In the genomic region with DNA sequence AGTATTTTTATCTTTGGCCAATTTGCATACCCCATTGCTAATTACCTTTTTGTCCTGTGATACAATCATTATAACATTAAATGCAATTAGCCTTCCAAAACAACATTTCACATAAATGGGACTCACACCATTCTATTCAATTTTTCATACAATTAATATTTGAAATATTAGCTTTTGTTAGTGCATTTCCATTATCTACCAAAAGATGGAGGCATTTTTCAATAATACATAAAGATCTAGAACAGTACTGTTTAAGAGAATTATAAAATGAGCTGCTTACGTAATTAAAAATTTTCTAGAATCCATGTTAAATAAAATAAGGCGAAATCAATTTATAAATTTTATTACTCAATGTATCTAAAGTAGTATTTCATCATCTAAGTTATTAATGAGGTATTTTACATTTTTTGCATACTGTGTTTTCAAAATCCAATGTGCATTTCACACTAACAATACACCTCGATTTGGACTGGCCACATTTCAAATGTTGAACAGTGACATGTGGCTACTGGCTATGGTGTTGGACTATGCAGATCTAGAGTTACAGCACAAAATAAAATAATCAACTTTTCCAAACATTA, we compare ENCODE assay signal across 9 cellular contexts.
DNase-seq lines count a peak whose midpoint lies in the region; TF ChIP-seq lines count a peak whose summit lies in the region.
"Had no signal": no experiment of that assay in that cellular context is flagged by ENCODE, and none has a peak within 500 bp of the region (broad histone marks: within the 10 kb centered on the region; RNA-seq: fewer than 3 reads in every experiment).

No MANE protein-coding gene starts in this region.

- TF ChIP-seq CTCF in Caco-2 (IDR thresholded peaks at IDR 0.05; ENCODE audit: insufficient read depth in 1 of 2, low read depth in 1 of 2, low read length in 1 of 2, severe bottlenecking in 1 of 2, unreplicated experiment in 1 of 2) (peak; percentile 17 to 18), neural crest cell (conservative IDR thresholded peaks at IDR 0.05) (peak; percentile 66)

- H3K36me3 Mint-ChIP-seq in Caco-2 (ENCODE audit: insufficient read depth, unreplicated experiment) (peaks cover 82% of the 10 kb centered on the region), neural crest cell (ENCODE audit: low read depth) (peaks cover 6% of the 10 kb centered on the region)

- H3K4me1 Mint-ChIP-seq in Caco-2 (ENCODE audit: low read depth, unreplicated experiment) (peaks cover 15% of the 10 kb centered on the region), neural crest cell (peaks cover 15% of the 10 kb centered on the region)

- POLR2A ChIA-PET in Caco-2 (lab: Charles Lee), result interaction anchor here (1.1 kb wide), 1 partner anchor 178 kb away, joined by 7 read pairs; no protein-coding TSS in a partner anchor

- H3K4me3 Mint-ChIP-seq in Caco-2 (ENCODE audit: unreplicated experiment) (no peak overlapping the region), neural crest cell (no peak overlapping the region)

- no peaks in the 10 kb centered on the region for H3K9me3 Mint-ChIP-seq in Caco-2 (ENCODE audit: unreplicated experiment)
- H3K9me3 Mint-ChIP-seq in neural crest cell, result no peaks in the 10 kb centered on the region

- no peaks in the 10 kb centered on the region for H3K36me3 ChIP-seq in Caco-2 (ENCODE audit: control insufficient read depth, insufficient read depth, low read length)

- H3K27ac Mint-ChIP-seq in Caco-2 (ENCODE audit: unreplicated experiment) (no peak overlapping the region), neural crest cell (ENCODE audit: unreplicated experiment) (no peak overlapping the region)

- no TSS peak for BruUV-seq in Caco-2 (replicated peaks; lab: Mats Ljungman, UMichigan)

- no peaks in the 10 kb centered on the region for H3K27me3 Mint-ChIP-seq in Caco-2 (ENCODE audit: insufficient read depth, unreplicated experiment)
- no peaks in the 10 kb centered on the region for H3K27me3 Mint-ChIP-seq in neural crest cell (ENCODE audit: low read depth)

- CTCF ChIA-PET in Caco-2 (lab: Charles Lee), result interaction anchor here (0.6 to 2.7 kb wide), 13 partner anchors 11 to 327 kb away, joined by 3 to 67 read pairs (median 4); no protein-coding TSS in a partner anchor

- no peak overlapping the region for H3K4me3 ChIP-seq in Caco-2 (ENCODE audit: low read depth, low read length)

- no peaks in the 10 kb centered on the region for H3K27me3 ChIP-seq in Caco-2 (replicated peaks; ENCODE audit: control insufficient read depth, insufficient read depth, low read length)

- intact Hi-C loops in Caco-2 (cut with micrococcal nuclease; ENCODE audit: unreplicated experiment), result loop anchor here (1.0 to 10.0 kb wide), 2 partner anchors 53 to 178 kb away; no protein-coding TSS in a partner anchor

- no peaks in the 10 kb centered on the region for H3K9me3 ChIP-seq in Caco-2

- DNase-seq in Caco-2 (no peak), M059J (ENCODE audit: low read depth) (peak; percentile 12), cerebellar cortex (ENCODE audit: low spot score) (peak; percentile 25), neural crest cell (ENCODE audit: low read depth, low spot score) (no peak), globus pallidus (ENCODE audit: low spot score) (no peak), NCI-H510A treated with DMSO at 0.1 percent for 48 hours (lab: John Stamatoyannopoulos, UW) (no peak), NCI-H345 (lab: John Stamatoyannopoulos, UW) (no peak), NCI-H524 treated with DMSO at 0.1 percent for 48 hours (lab: John Stamatoyannopoulos, UW) (no peak)
- DNase-seq: NCI-H2107 had no signal

- 0 out of 2 replicates have a peak, but pooled peaks cover 7% of the 10 kb centered on the region for H3K4me1 ChIP-seq in Caco-2

Comparison
In these comparisons a context has a peak if more than half of its experiments do, and no peak if none do; other contexts are left out.
1. DNase-seq: peak in M059J (single experiment) and cerebellar cortex (single experiment); none in Caco-2 (0 of 2), neural crest cell (single experiment), globus pallidus (single experiment), NCI-H510A treated with DMSO at 0.1 percent for 48 hours (single experiment), NCI-H345 (single experiment) and NCI-H524 treated with DMSO at 0.1 percent for 48 hours (single experiment).